ENCODE assay signal across 19 cellular contexts in the genomic region with DNA sequence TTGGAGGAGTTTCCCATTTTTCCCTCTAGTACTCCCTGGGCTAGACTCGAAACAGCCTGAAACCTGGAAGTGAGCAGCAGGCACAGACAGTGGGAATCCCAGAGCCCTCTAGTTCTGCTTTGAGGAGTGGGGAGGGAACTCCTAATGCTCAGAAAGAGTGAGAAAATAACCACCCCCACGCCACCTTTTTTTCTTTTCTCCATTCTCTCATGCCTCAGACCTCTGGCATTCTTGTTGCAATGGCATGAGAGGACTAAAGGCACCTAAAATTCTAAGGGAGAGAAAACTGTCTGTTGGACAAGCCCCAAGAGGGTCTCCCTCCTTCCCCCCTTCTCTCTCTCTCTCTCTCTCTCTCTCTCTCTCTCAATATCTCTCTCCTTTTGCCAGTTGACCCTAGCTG. TPM values are rescaled to one million over a fixed set of nuclear protein-coding genes. Genes with fewer than 3 reads are reported as not detected.
DNase-seq lines count a peak whose midpoint lies in the region; ATAC-seq and TF ChIP-seq lines count a peak whose summit lies in the region.
"Had no signal": no experiment of that assay in that cellular context is flagged by ENCODE, and none has a peak within 500 bp of the region (broad histone marks: within the 10 kb centered on the region; RNA-seq: fewer than 3 reads in every experiment).

No MANE protein-coding gene starts in this region.

- H3K27me3 ChIP-seq in AG04450 (ENCODE audit: control insufficient read depth, insufficient read depth, low read length) (no peaks in the 10 kb centered on the region), Peyer's patch (no peaks in the 10 kb centered on the region), skeletal muscle satellite cell (ENCODE audit: control insufficient read depth, insufficient read depth, low read length) (no peaks in the 10 kb centered on the region)
- H3K27me3 ChIP-seq: spleen had no signal

- H3K4me3 ChIP-seq in AG04450 (ENCODE audit: low read depth, low read length) = peak overlapping the region; percentile 20
- no peak overlapping the region for H3K4me3 ChIP-seq in Peyer's patch
- no peak overlapping the region for H3K4me3 ChIP-seq in skeletal muscle satellite cell (ENCODE audit: low read length)
- H3K4me3 ChIP-seq: mucosa of descending colon, spleen had no signal

- peak overlapping the region; percentile 14 for H3K9ac ChIP-seq in skeletal muscle satellite cell (ENCODE audit: low read depth, low read length)

- peak overlapping the region; percentile 98 for H3K27ac ChIP-seq in AG04450 (ENCODE audit: low read depth, low read length)
- peak overlapping the region in 3 of 4 donors; percentile 14 to 67 (median 59) for H3K27ac ChIP-seq in Peyer's patch
- H3K27ac ChIP-seq in caudate nucleus (ENCODE audit: low read depth, low read length) = no peak overlapping the region
- H3K27ac ChIP-seq: spleen had no signal

- no peak for ATAC-seq in stimulated activated naive CD8-positive, alpha-beta T cell treated with anti-CD3 and anti-CD28 coated beads, Interleukin-15, Interleukin-2, amounts not matched to agents 100 U/mL and 50 U/mL, for 24 hours

- peak overlapping the region; percentile 12 for H3K4me2 ChIP-seq in skeletal muscle satellite cell (ENCODE audit: low read length)

- no peak for DNase-seq in AG04450 (ENCODE audit: low read depth, low spot score)
- no peak for DNase-seq in Peyer's patch
- DNase-seq in fibroblast of peridontal ligament (ENCODE audit: extremely low read depth) = peak; percentile 53
- DNase-seq in SIG-M5 treated with dmso at 0.1 percent for 504 hours (lab: John Stamatoyannopoulos, UW; ENCODE audit: unreplicated experiment) = no peak
- no peak for DNase-seq in dermis blood vessel endothelial cell
- no peak for DNase-seq in caudate nucleus (lab: John Stamatoyannopoulos, UW)
- DNase-seq in stimulated activated naive CD8-positive, alpha-beta T cell treated with anti-CD3 and anti-CD28 coated beads, Interleukin-15, Interleukin-2, amounts not matched to agents 100 U/mL and 50 U/mL, for 24 hours = no peak
- DNase-seq: activated CD4-positive, CD25-positive, alpha-beta regulatory T cell treated with anti-CD3 and anti-CD28 coated beads, Interleukin-2, amount 50 U/mL, for 72 hours; activated gamma-delta T cell treated with Interleukin-2 at 50 U/mL for 16 hours; GDM1; kidney; posterior cingulate gyrus; SHP77 treated with DMSO at 0.1 percent for 48 hours; spleen had no signal

- H3K36me3 ChIP-seq in Peyer's patch = no peaks in the 10 kb centered on the region
- no peaks in the 10 kb centered on the region for H3K36me3 ChIP-seq in skeletal muscle satellite cell (ENCODE audit: insufficient read depth, low read length)
- H3K36me3 ChIP-seq: spleen had no signal

- H3K4me1 ChIP-seq in Peyer's patch (peaks cover 4 to 37% (median 7%) of the 10 kb centered on the region in 4 donors), skeletal muscle satellite cell (ENCODE audit: control insufficient read depth, insufficient read depth, low read length) (peaks cover 11% of the 10 kb centered on the region)

- H3K9me3 ChIP-seq in AG04450 (ENCODE audit: control insufficient read depth, insufficient read depth, low read length) (no peaks in the 10 kb centered on the region), Peyer's patch (no peaks in the 10 kb centered on the region), skeletal muscle satellite cell (replicated peaks; ENCODE audit: low read length) (no peaks in the 10 kb centered on the region)
- H3K9me3 ChIP-seq: Caco-2, mucosa of descending colon, spleen had no signal

- POLR2A ChIA-PET in AG04450 (lab: Yijun Ruan, JAX) = interaction anchor here (1.1 to 2.9 kb wide), 3 partner anchors 9 to 117 kb away, joined by 3 to 30 read pairs (median 16); a partner anchor contains a TSS

- TF ChIP-seq CTCF in AG04450 (IDR thresholded peaks at IDR 0.05; ENCODE audit: low read depth, low read length) = no peak
- no peak for TF ChIP-seq CTCF in Peyer's patch (IDR thresholded peaks at IDR 0.05)

- TF ChIP-seq POLR2A in Peyer's patch (IDR thresholded peaks at IDR 0.05) = no peak

- CTCF ChIA-PET in AG04450 (lab: Charles Lee) = interaction anchor here (0.5 to 11.9 kb wide), 14 partner anchors 8 to 441 kb away, joined by 3 to 209 read pairs (median 4); a partner anchor contains a TSS

RNA-seq across cellular contexts. Expression of a gene that starts 15.1 kb away (rescaled TPM):
- polyA plus RNA-seq in AG04450 (2011; rRNA removed) = 22.6 and 30.0 TPM in 2 replicates
- 47.8 and 59.2 TPM in 2 replicates for polyA minus RNA-seq in AG04450 (2011; rRNA and poly(A)+ RNA removed)
- 100 to 1,000 TPM in 3 of 4 donors, 10 to 100 TPM in 1; 92.7 to 152 (median 122) TPM for total RNA-seq in Peyer's patch
- total RNA-seq in skeletal muscle satellite cell (2012; rRNA removed) = 10.6 and 12.9 TPM in 2 replicates
- total RNA-seq in dermis blood vessel endothelial cell = 26.4 TPM in 2 replicates

RNA-seq across cellular contexts. Expression of a gene that starts 37.7 kb away (rescaled TPM):
- polyA plus RNA-seq in AG04450 (2011; rRNA removed) = not detected in 2 replicates
- not detected in 2 replicates for polyA minus RNA-seq in AG04450 (2011; rRNA and poly(A)+ RNA removed)
- total RNA-seq in Peyer's patch (not detected), dermis blood vessel endothelial cell (not detected in 2 replicates)
- not detected in 2 replicates for total RNA-seq in skeletal muscle satellite cell (2012; rRNA removed)
- total RNA-seq: Caco-2, H1, kidney, mucosa of descending colon, spleen, urinary bladder had no signal
- polyA plus RNA-seq: H1, spleen, urinary bladder had no signal

RNA-seq across cellular contexts. Expression of a gene that starts 51.1 kb away (rescaled TPM):
- polyA plus RNA-seq in AG04450 (2011; rRNA removed) = 17.6 and 25.3 TPM in 2 replicates
- 31.1 and 41.4 TPM in 2 replicates for polyA minus RNA-seq in AG04450 (2011; rRNA and poly(A)+ RNA removed)
- total RNA-seq in Peyer's patch = 100 to 1,000 TPM in 1 of 4 donors, 10 to 100 TPM in 3; 47.5 to 102 (median 54.3) TPM
- 23.8 and 27.6 TPM in 2 replicates for total RNA-seq in skeletal muscle satellite cell (2012; rRNA removed)
- total RNA-seq in dermis blood vessel endothelial cell = 12.6 and 22.0 TPM in 2 replicates
